Comparison of ENCODE assay signal across 1 cellular context in genomic region chrX:149940015-149940716, GRCh38.
A peak's percentile ranks its signal among the peaks of the same experiment; 100 is the strongest.
TF ChIP-seq lines count a peak whose summit lies in the region.

No MANE protein-coding gene starts in this region.

TF ChIP-seq in K562, 482 proteins besides CTCF, POLR2A, EP300 and RAD21 (continued from another document and continues in another):
- no peak for TF ChIP-seq TFE3 (CRISPR knock-in tag; IDR thresholded peaks at IDR 0.05)
- TF ChIP-seq, protein P1, sequence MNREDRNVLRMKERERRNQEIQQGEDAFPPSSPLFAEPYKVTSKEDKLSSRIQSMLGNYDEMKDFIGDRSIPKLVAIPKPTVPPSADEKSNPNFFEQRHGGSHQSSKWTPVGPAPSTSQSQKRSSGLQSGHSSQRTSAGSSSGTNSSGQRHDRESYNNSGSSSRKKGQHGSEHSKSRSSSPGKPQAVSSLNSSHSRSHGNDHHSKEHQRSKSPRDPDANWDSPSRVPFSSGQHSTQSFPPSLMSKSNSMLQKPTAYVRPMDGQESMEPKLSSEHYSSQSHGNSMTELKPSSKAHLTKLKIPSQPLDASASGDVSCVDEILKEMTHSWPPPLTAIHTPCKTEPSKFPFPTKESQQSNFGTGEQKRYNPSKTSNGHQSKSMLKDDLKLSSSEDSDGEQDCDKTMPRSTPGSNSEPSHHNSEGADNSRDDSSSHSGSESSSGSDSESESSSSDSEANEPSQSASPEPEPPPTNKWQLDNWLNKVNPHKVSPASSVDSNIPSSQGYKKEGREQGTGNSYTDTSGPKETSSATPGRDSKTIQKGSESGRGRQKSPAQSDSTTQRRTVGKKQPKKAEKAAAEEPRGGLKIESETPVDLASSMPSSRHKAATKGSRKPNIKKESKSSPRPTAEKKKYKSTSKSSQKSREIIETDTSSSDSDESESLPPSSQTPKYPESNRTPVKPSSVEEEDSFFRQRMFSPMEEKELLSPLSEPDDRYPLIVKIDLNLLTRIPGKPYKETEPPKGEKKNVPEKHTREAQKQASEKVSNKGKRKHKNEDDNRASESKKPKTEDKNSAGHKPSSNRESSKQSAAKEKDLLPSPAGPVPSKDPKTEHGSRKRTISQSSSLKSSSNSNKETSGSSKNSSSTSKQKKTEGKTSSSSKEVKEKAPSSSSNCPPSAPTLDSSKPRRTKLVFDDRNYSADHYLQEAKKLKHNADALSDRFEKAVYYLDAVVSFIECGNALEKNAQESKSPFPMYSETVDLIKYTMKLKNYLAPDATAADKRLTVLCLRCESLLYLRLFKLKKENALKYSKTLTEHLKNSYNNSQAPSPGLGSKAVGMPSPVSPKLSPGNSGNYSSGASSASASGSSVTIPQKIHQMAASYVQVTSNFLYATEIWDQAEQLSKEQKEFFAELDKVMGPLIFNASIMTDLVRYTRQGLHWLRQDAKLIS (CRISPR knock-in tag; IDR thresholded peaks at IDR 0.05): peak; percentile 66; the same call in 1 of the 2 replicates
- no peak for TF ChIP-seq ZSCAN29 (IDR thresholded peaks at IDR 0.05)
- TF ChIP-seq ILF3 (IDR thresholded peaks at IDR 0.05; ENCODE audit: borderline replicate concordance): no peak
- TF ChIP-seq FOXJ2 (tag; IDR thresholded peaks at IDR 0.05): no peak
- TF ChIP-seq ATF7 (IDR thresholded peaks at IDR 0.05): peak; percentile 56; the same call in 1 of the 2 replicates
- TF ChIP-seq ZNF584 (CRISPR knock-in tag; IDR thresholded peaks at IDR 0.05; ENCODE audit: low read depth): no peak
- TF ChIP-seq ZNF766 (CRISPR knock-in tag; conservative IDR thresholded peaks at IDR 0.05): no peak
- no peak for TF ChIP-seq PHTF2 (CRISPR knock-in tag; IDR thresholded peaks at IDR 0.05)
- no peak for TF ChIP-seq ZNF407 (IDR thresholded peaks at IDR 0.05; ENCODE audit: low read depth)
- no peak for TF ChIP-seq NFE2L1 (tag; IDR thresholded peaks at IDR 0.05; ENCODE audit: borderline replicate concordance, low read depth)
- TF ChIP-seq, protein P2, sequence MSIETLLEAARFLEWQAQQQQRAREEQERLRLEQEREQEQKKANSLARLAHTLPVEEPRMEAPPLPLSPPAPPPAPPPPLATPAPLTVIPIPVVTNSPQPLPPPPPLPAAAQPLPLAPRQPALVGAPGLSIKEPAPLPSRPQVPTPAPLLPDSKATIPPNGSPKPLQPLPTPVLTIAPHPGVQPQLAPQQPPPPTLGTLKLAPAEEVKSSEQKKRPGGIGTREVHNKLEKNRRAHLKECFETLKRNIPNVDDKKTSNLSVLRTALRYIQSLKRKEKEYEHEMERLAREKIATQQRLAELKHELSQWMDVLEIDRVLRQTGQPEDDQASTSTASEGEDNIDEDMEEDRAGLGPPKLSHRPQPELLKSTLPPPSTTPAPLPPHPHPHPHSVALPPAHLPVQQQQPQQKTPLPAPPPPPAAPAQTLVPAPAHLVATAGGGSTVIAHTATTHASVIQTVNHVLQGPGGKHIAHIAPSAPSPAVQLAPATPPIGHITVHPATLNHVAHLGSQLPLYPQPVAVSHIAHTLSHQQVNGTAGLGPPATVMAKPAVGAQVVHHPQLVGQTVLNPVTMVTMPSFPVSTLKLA (conservative IDR thresholded peaks at IDR 0.05): peak in 1 of 2 experiments; percentile 25; a peak in 1 of 4 replicates
- no peak for TF ChIP-seq TAF1 (IDR thresholded peaks at IDR 0.05; ENCODE audit: control insufficient read depth, extremely low read depth, insufficient read depth, low read length, severe bottlenecking)
- TF ChIP-seq CREB1 (IDR thresholded peaks at IDR 0.05): peak; percentile 18; the same call in 1 of the 2 replicates
- no peak for TF ChIP-seq CREB1 (CRISPR knock-in tag; IDR thresholded peaks at IDR 0.05)
- TF ChIP-seq KAT8 (IDR thresholded peaks at IDR 0.05; ENCODE audit: low read depth): no peak
- no peak for TF ChIP-seq RERE (CRISPR knock-in tag; IDR thresholded peaks at IDR 0.05; ENCODE audit: borderline replicate concordance)
- TF ChIP-seq TARDBP (IDR thresholded peaks at IDR 0.05): no peak
- no peak for TF ChIP-seq FOXP1 (CRISPR knock-in tag; IDR thresholded peaks at IDR 0.05)
- TF ChIP-seq ZNF41 (CRISPR knock-in tag; conservative IDR thresholded peaks at IDR 0.05): no peak
- TF ChIP-seq, protein P3, sequence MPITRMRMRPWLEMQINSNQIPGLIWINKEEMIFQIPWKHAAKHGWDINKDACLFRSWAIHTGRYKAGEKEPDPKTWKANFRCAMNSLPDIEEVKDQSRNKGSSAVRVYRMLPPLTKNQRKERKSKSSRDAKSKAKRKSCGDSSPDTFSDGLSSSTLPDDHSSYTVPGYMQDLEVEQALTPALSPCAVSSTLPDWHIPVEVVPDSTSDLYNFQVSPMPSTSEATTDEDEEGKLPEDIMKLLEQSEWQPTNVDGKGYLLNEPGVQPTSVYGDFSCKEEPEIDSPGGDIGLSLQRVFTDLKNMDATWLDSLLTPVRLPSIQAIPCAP (CRISPR knock-in tag; IDR thresholded peaks at IDR 0.05; ENCODE audit: borderline replicate concordance): no peak
- no peak for TF ChIP-seq NONO (IDR thresholded peaks at IDR 0.05; ENCODE audit: low read depth in 2 of 2, low read length in 1 of 2)
- TF ChIP-seq GABPB1 (CRISPR knock-in tag; IDR thresholded peaks at IDR 0.05): peak; percentile 71; the same call in 1 of the 2 replicates
- TF ChIP-seq MAZ (CRISPR knock-in tag; conservative IDR thresholded peaks at IDR 0.05 in 1 of 2, IDR thresholded peaks at IDR 0.05 in 1 of 2): peak in 1 of 2 experiments; percentile 56; a peak in 1 of 4 replicates
- TF ChIP-seq SIN3B (IDR thresholded peaks at IDR 0.05; ENCODE audit: low read depth): no peak
- TF ChIP-seq PTTG1 (tag; IDR thresholded peaks at IDR 0.05; ENCODE audit: low read depth): no peak
- TF ChIP-seq ZNF830 (CRISPR knock-in tag; IDR thresholded peaks at IDR 0.05): no peak
- TF ChIP-seq, protein P4, sequence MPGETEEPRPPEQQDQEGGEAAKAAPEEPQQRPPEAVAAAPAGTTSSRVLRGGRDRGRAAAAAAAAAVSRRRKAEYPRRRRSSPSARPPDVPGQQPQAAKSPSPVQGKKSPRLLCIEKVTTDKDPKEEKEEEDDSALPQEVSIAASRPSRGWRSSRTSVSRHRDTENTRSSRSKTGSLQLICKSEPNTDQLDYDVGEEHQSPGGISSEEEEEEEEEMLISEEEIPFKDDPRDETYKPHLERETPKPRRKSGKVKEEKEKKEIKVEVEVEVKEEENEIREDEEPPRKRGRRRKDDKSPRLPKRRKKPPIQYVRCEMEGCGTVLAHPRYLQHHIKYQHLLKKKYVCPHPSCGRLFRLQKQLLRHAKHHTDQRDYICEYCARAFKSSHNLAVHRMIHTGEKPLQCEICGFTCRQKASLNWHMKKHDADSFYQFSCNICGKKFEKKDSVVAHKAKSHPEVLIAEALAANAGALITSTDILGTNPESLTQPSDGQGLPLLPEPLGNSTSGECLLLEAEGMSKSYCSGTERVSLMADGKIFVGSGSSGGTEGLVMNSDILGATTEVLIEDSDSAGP (CRISPR knock-in tag; IDR thresholded peaks at IDR 0.05): no peak
- TF ChIP-seq ZNF174 (CRISPR knock-in tag; IDR thresholded peaks at IDR 0.05): no peak
- TF ChIP-seq ZNF707 (CRISPR knock-in tag; conservative IDR thresholded peaks at IDR 0.05): no peak
- TF ChIP-seq, protein P5, sequence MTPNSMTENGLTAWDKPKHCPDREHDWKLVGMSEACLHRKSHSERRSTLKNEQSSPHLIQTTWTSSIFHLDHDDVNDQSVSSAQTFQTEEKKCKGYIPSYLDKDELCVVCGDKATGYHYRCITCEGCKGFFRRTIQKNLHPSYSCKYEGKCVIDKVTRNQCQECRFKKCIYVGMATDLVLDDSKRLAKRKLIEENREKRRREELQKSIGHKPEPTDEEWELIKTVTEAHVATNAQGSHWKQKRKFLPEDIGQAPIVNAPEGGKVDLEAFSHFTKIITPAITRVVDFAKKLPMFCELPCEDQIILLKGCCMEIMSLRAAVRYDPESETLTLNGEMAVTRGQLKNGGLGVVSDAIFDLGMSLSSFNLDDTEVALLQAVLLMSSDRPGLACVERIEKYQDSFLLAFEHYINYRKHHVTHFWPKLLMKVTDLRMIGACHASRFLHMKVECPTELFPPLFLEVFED (CRISPR knock-in tag; conservative IDR thresholded peaks at IDR 0.05): peak; percentile 86
- TF ChIP-seq ELF1 (tag; IDR thresholded peaks at IDR 0.05): peak; percentile 41; the same call in 1 of the 2 replicates
- 0 out of 4 replicates have a peak, but pooled peaks of 1 of the 2 experiments have one; percentile 13 for TF ChIP-seq TRIM24 (IDR thresholded peaks at IDR 0.05)
